ENCODE assay signal across 1 cellular context in the genomic region with DNA sequence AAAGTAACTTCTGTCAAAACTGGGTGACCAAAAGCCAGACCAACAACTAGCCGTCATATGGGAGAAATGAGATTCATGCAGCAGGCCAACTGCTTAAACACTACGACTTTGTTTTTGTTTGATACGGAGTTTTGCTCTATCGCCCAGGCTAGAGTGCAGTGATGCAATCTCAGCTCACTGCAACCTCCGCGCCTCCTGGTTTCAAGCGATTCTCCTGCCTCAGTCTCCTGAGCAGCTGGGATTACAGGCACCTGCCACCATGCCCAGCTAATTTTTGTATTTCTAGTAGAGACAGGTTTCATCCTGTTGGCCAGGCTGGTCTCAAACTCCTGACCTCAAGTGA.
TF ChIP-seq lines count a peak whose summit lies in the region.
"Not testable (repeated sequence)": the region's sequence is repeated elsewhere in the genome, so short reads cannot be mapped to it uniquely, and the experiment has no call there.

No MANE protein-coding gene starts in this region.

TF ChIP-seq in K562, 482 proteins besides CTCF, POLR2A, EP300 and RAD21:
- TF ChIP-seq JUN (IDR thresholded peaks at IDR 0.05; ENCODE audit: borderline replicate concordance, low read depth, low read length); CEBPG (tag; conservative IDR thresholded peaks at IDR 0.05 in 1 of 2, IDR thresholded peaks at IDR 0.05 in 1 of 2): not testable (repeated sequence)
- TF ChIP-seq JUN (CRISPR knock-in tag; IDR thresholded peaks at IDR 0.05; ENCODE audit: borderline replicate concordance) (0 out of 2 replicates have a peak, but pooled peaks have one; percentile 39), CEBPG (CRISPR knock-in tag; IDR thresholded peaks at IDR 0.05) (peak; percentile 57; the same call in 1 of the 2 replicates), CEBPB (tag; IDR thresholded peaks at IDR 0.05) (peak; percentile 32; the same call in 1 of the 2 replicates)
